Comparison of ENCODE assay signal across 7 cellular contexts in the genomic region with DNA sequence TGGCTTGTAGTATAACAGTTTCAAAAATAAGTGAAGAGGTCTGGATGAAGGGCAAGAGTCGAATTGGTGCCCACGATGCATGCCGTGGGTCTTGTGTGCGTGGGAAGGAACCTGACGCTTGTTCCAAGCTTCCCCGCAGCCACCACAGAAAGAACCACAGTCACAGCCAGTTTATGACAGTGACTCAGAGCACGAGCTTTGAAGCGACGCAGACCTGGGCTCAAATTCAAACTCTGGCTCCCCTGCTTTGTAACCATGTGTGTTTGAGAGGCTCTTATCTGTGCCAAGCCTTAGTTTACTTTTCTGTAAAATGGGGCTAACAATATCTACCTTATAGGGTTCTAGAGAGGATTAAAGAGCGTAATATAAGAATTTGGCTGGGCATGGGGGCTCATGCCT.
DNase-seq lines count a peak whose midpoint lies in the region; ATAC-seq and TF ChIP-seq lines count a peak whose summit lies in the region.

No MANE protein-coding gene starts in this region.

- in situ Hi-C loops in Panc1 (cut with HindIII; ENCODE audit: low pct_unique_long_range_greater_than_20kb, low sequenced_read_pairs) = no loop called here

- peaks cover 14% of the 10 kb centered on the region for H3K27me3 Mint-ChIP-seq in nephron progenitor cell (ENCODE audit: low read depth, poor library complexity)

- CTCF ChIA-PET in Panc1 (lab: Charles Lee) = no interaction called here

- H3K27me3 ChIP-seq in Panc1 (ENCODE audit: control insufficient read depth, insufficient read depth, low read length) (no peaks in the 10 kb centered on the region), mesendoderm (ENCODE audit: insufficient read depth, low read length, poor library complexity) (no peaks in the 10 kb centered on the region)

- H3K4me1 Mint-ChIP-seq in nephron progenitor cell = peaks cover 56% of the 10 kb centered on the region

- TF ChIP-seq CTCF in Panc1 (IDR thresholded peaks at IDR 0.05) (no peak), nephron progenitor cell (IDR thresholded peaks at IDR 0.05) (no peak)

- no peak for ATAC-seq in Panc1

- H3K4me3 Mint-ChIP-seq in nephron progenitor cell = no peak overlapping the region

- H3K9ac ChIP-seq in mesendoderm (ENCODE audit: low read length) = no peak overlapping the region

- peaks cover 6% of the 10 kb centered on the region for H3K9me3 Mint-ChIP-seq in nephron progenitor cell

- no peak for DNase-seq in Panc1 (ENCODE audit: low read depth, low spot score)
- peak; percentile 87 for DNase-seq in activated effector memory CD4-positive, alpha-beta T cell treated with anti-CD3 and anti-CD28 coated beads, Interleukin-2, amount 50 U/mL, for 16 hours
- DNase-seq in nephron progenitor cell = no peak
- DNase-seq in hepatic stellate cell (ENCODE audit: low spot score) = no peak
- no peak for DNase-seq in mesendoderm
- DNase-seq in COR-L47 (lab: John Stamatoyannopoulos, UW) = no peak

- H3K4me1 ChIP-seq in Panc1 (ENCODE audit: control insufficient read depth, insufficient read depth, low read length) (peaks cover 85% of the 10 kb centered on the region), mesendoderm (ENCODE audit: control insufficient read depth, low read depth, low read length) (no peaks in the 10 kb centered on the region)

- H3K79me1 ChIP-seq in mesendoderm (ENCODE audit: low read length) = no peaks in the 10 kb centered on the region

- no peak overlapping the region for H2BK15ac ChIP-seq in mesendoderm (replicated peaks; ENCODE audit: low read depth)

- no peaks in the 10 kb centered on the region for H3K9me3 ChIP-seq in Panc1 (ENCODE audit: control insufficient read depth, insufficient read depth, low read depth, low read length)

- no peak overlapping the region for H3K4me2 ChIP-seq in mesendoderm (ENCODE audit: low read length)

- H3K27ac ChIP-seq in Panc1 (ENCODE audit: low read length) (peak overlapping the region; percentile 86), temporal lobe (ENCODE audit: low read depth, low read length) (peak overlapping the region; percentile 2), mesendoderm (ENCODE audit: low read depth, low read length) (no peak overlapping the region)

- H3K79me2 ChIP-seq in mesendoderm (ENCODE audit: control insufficient read depth, insufficient read depth, low read length) = no peaks in the 10 kb centered on the region

- H2AK5ac ChIP-seq in mesendoderm (ENCODE audit: low read length) = no peak overlapping the region

- H2BK5ac ChIP-seq in mesendoderm (ENCODE audit: low read length) = no peak overlapping the region

- no peak overlapping the region for H4K8ac ChIP-seq in mesendoderm (ENCODE audit: low read depth, low read length)

- WGBS in mesendoderm (ENCODE audit: extremely low coverage, insufficient coverage, low lambda C conversion rate) = no CpG with 5 or more reads among the region's 10 CpGs

- no TSS peak for BruUV-seq in Panc1 (replicated peaks; lab: Mats Ljungman, UMichigan)

- H3K36me3 ChIP-seq in Panc1 (ENCODE audit: control insufficient read depth, insufficient read depth, low read length) = no peaks in the 10 kb centered on the region
- H3K36me3 ChIP-seq in mesendoderm (ENCODE audit: control insufficient read depth, insufficient read depth, low read length) = no peaks in the 10 kb centered on the region

- POLR2A ChIA-PET in Panc1 (lab: Charles Lee) = no interaction called here

- no peak overlapping the region for H3K56ac ChIP-seq in mesendoderm (ENCODE audit: low read length)

- no peaks in the 10 kb centered on the region for H3K36me3 Mint-ChIP-seq in nephron progenitor cell (ENCODE audit: low read depth)

- H2BK120ac ChIP-seq in mesendoderm (ENCODE audit: low read depth, low read length) = no peak overlapping the region

- no peak overlapping the region for H3K4ac ChIP-seq in mesendoderm (ENCODE audit: low read depth, low read length)

- peak overlapping the region; percentile 72 for H3K27ac Mint-ChIP-seq in nephron progenitor cell

- H3K23ac ChIP-seq in mesendoderm (ENCODE audit: low read length) = no peak overlapping the region

- H4K5ac ChIP-seq in mesendoderm (ENCODE audit: low read length) = no peak overlapping the region

- H3K18ac ChIP-seq in mesendoderm (ENCODE audit: low read length) = no peak overlapping the region

- intact Hi-C loops in Panc1 (cut with micrococcal nuclease; ENCODE audit: unreplicated experiment) = no loop called here

- H3K4me3 ChIP-seq in Panc1 (ENCODE audit: low read depth in 2 of 2, low read length in 2 of 2) = no peak overlapping the region
- H3K4me3 ChIP-seq in mesendoderm (ENCODE audit: low read length) = no peak overlapping the region
